ENCODE assay signal across 13 cellular contexts in genomic region chr10:69406816-69407580, GRCh38. TPM values are rescaled to one million over a fixed set of nuclear protein-coding genes. Genes with fewer than 3 reads are reported as not detected.
DNase-seq lines count a peak whose midpoint lies in the region; ATAC-seq, FAIRE-seq and TF ChIP-seq lines count a peak whose summit lies in the region.
"Had no signal": no experiment of that assay in that cellular context is flagged by ENCODE, and none has a peak within 500 bp of the region (broad histone marks: within the 10 kb centered on the region; RNA-seq: fewer than 3 reads in every experiment).

No MANE protein-coding gene starts in this region.

- no peak for TF ChIP-seq CTCF in bronchial epithelial cell (IDR thresholded peaks at IDR 0.05; ENCODE audit: insufficient read depth, low read length, severe bottlenecking)
- no peak for TF ChIP-seq CTCF in vagina (IDR thresholded peaks at IDR 0.05)

- no peaks in the 10 kb centered on the region for H3K27me3 ChIP-seq in bronchial epithelial cell (ENCODE audit: control insufficient read depth, insufficient read depth, low read length)
- no peaks in the 10 kb centered on the region for H3K27me3 ChIP-seq in vagina

- peak overlapping the region in 1 of 10 donors; percentile 36 for H3K4me3 Mint-ChIP-seq in naive thymus-derived CD8-positive, alpha-beta T cell
- no peak overlapping the region for H3K4me3 Mint-ChIP-seq in effector memory CD8-positive, alpha-beta T cell

- peaks cover 12 to 30% (median 24%) of the 10 kb centered on the region in 4 donors for H3K4me1 Mint-ChIP-seq in naive thymus-derived CD8-positive, alpha-beta T cell
- peaks cover 15 to 16% of the 10 kb centered on the region in 2 donors for H3K4me1 Mint-ChIP-seq in effector memory CD8-positive, alpha-beta T cell (ENCODE audit: low read depth in 2 of 2)

- peak; percentile 23 for DNase-seq in left cardiac atrium
- DNase-seq in Right ventricle myocardium superior = no peak
- no peak for DNase-seq in bronchial epithelial cell (ENCODE audit: low read depth)
- no peak for DNase-seq in naive thymus-derived CD8-positive, alpha-beta T cell
- peak in 1 of 2 donors; percentile 72 for DNase-seq in vagina (ENCODE audit: extremely low spot score in 2 of 2)
- DNase-seq in SKM-1 treated with dmso at 0.1 percent for 144 hours (lab: John Stamatoyannopoulos, UW; ENCODE audit: unreplicated experiment) = no peak
- DNase-seq in effector memory CD8-positive, alpha-beta T cell = no peak
- DNase-seq: NCI-H226 had no signal

- no peak overlapping the region for H3K4me3 ChIP-seq in bronchial epithelial cell (ENCODE audit: low read depth, low read length)
- H3K4me3 ChIP-seq in vagina = no peak overlapping the region
- H3K4me3 ChIP-seq: BLaER1 had no signal

- peaks cover 63% of the 10 kb centered on the region for H3K4me1 ChIP-seq in vagina

- peak; percentile 81 for FAIRE-seq in bronchial epithelial cell (lab: Jason Lieb, UNC)
- FAIRE-seq: frontal cortex had no signal

- intact Hi-C loops in left cardiac atrium (cut with DNase I) = no loop called here
- intact Hi-C loops in Right ventricle myocardium superior (cut with DNase I) = no loop called here
- intact Hi-C loops in vagina (cut with DNase I) = no loop called here

- ATAC-seq in left cardiac atrium (no peak), Right ventricle myocardium superior (ENCODE audit: poor library complexity) (no peak), GM18502 (IDR thresholded peaks at IDR 0.05; ENCODE audit: poor library complexity, unreplicated experiment) (no peak)
- ATAC-seq in naive thymus-derived CD8-positive, alpha-beta T cell = no peak
- no peak for ATAC-seq in effector memory CD8-positive, alpha-beta T cell (replicated peaks)
- ATAC-seq: left lobe of liver had no signal

- peak overlapping the region; percentile 8 to 92 (median 70) for H3K27ac Mint-ChIP-seq in naive thymus-derived CD8-positive, alpha-beta T cell
- H3K27ac Mint-ChIP-seq in effector memory CD8-positive, alpha-beta T cell = peak overlapping the region in 1 of 2 donors; percentile 86

- POLR2A ChIA-PET in naive thymus-derived CD8-positive, alpha-beta T cell (lab: Charles Lee) = interaction anchor here (1.0 to 1.7 kb wide), 3 partner anchors 9 to 102 kb away, joined by 3 to 5 read pairs (median 4); no protein-coding TSS in a partner anchor

- H3K9me3 ChIP-seq in vagina = no peaks in the 10 kb centered on the region
- H3K9me3 ChIP-seq: BLaER1, SK-N-SH had no signal

- peaks cover 0 to 14% (median 0%) of the 10 kb centered on the region in 3 donors for H3K36me3 Mint-ChIP-seq in naive thymus-derived CD8-positive, alpha-beta T cell
- H3K36me3 Mint-ChIP-seq in effector memory CD8-positive, alpha-beta T cell (ENCODE audit: insufficient read depth) = peaks cover 29% of the 10 kb centered on the region

- H3K9me3 Mint-ChIP-seq in naive thymus-derived CD8-positive, alpha-beta T cell = no peaks in the 10 kb centered on the region
- H3K9me3 Mint-ChIP-seq in effector memory CD8-positive, alpha-beta T cell = no peaks in the 10 kb centered on the region

- no peaks in the 10 kb centered on the region for H3K27me3 Mint-ChIP-seq in naive thymus-derived CD8-positive, alpha-beta T cell
- no peaks in the 10 kb centered on the region for H3K27me3 Mint-ChIP-seq in effector memory CD8-positive, alpha-beta T cell

- peak overlapping the region; percentile 89 for H3K27ac ChIP-seq in vagina
- H3K27ac ChIP-seq: BLaER1 had no signal

- TF ChIP-seq POLR2A in vagina (IDR thresholded peaks at IDR 0.05) = no peak

- H3K36me3 ChIP-seq in bronchial epithelial cell (ENCODE audit: control insufficient read depth, insufficient read depth, low read length) (peaks cover 2% of the 10 kb centered on the region), vagina (no peaks in the 10 kb centered on the region)

RNA-seq across cellular contexts. Expression of gene TACR2, which starts 9.7 kb away (rescaled TPM):
- under 1 TPM; 0.24 to 0.31 TPM for total RNA-seq in left cardiac atrium
- 0.24 TPM for total RNA-seq in Right ventricle myocardium superior
- total RNA-seq in bronchial epithelial cell = under 0.01 TPM in 1 of 2 replicates, not detected in the other
- not detected for total RNA-seq in naive thymus-derived CD8-positive, alpha-beta T cell
- polyA plus RNA-seq in naive thymus-derived CD8-positive, alpha-beta T cell = not detected
- total RNA-seq in vagina = 6.1 TPM
- total RNA-seq: left lobe of liver had no signal

RNA-seq across cellular contexts. Expression of gene TSPAN15, which starts 44.3 kb away (rescaled TPM):
- total RNA-seq in left cardiac atrium = 10 to 100 TPM; 11.0 to 17.3 TPM
- 9.5 TPM for total RNA-seq in Right ventricle myocardium superior
- 12.1 and 14.8 TPM in 2 replicates for total RNA-seq in bronchial epithelial cell
- under 1 TPM; 0.55 to 0.68 TPM for total RNA-seq in naive thymus-derived CD8-positive, alpha-beta T cell
- 1 to 10 TPM in 1 of 3 donors, under 1 TPM in 1, not detected in 1; 0.92 to 1.1 TPM for polyA plus RNA-seq in naive thymus-derived CD8-positive, alpha-beta T cell
- total RNA-seq in vagina = 26.5 TPM
